ENCODE assay signal across 11 cellular contexts in the genomic region with DNA sequence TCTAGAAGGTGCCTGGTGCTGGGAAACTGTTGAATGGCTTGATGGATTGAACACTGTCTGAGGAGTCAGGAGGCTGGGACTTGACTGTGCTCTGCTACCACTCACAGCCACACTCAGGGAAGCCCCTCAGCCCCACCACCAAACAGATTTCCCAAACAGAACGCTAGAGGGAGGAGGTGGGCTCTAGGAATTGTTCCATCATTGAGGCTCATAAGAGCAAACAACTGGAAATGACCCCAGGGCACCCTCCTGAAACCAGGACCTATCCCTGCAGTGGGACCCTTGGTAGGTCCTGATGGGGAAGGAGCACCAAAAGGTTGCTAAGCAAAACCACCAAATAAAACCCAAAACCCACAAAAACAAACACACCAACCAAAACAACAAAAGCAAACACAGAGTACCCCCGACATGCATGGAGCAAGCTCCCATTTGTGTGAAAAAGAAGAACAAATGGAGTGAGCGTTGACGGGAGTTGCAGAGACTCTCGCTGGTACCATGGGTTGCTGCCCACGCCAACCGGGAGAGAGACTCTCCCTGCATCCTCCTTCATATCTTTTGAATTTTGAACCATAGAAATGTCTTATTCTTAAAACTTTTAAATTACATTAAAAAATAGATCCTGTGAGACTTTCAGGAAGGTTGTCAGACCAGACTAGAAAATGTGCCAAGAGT.
"Had no signal": no experiment of that assay in that cellular context is flagged by ENCODE, and none has a peak within 500 bp of the region (broad histone marks: within the 10 kb centered on the region; RNA-seq: fewer than 3 reads in every experiment).

No MANE protein-coding gene starts in this region.

- H3K9me3 Mint-ChIP-seq: naive thymus-derived CD8-positive, alpha-beta T cell; stimulated activated naive CD8-positive, alpha-beta T cell treated with anti-CD3 and anti-CD28 coated beads, Interleukin-15, amount 100 ng/mL, for 72 hours had no signal

- H3K36me3 Mint-ChIP-seq: naive thymus-derived CD8-positive, alpha-beta T cell had no signal

- DNase-seq: activated CD4-positive, alpha-beta T cell treated with anti-CD3 and anti-CD28 coated beads for 4 hours; activated CD8-positive, alpha-beta memory T cell treated with anti-CD3 and anti-CD28 coated beads, Interleukin-2, amount 50 U/mL, for 48 hours; activated CD8-positive, alpha-beta T cell treated with anti-CD3 and anti-CD28 coated beads, Interleukin-2, amount 10 ng/mL, durations not matched to agents 7 days and 5 days; activated naive CD4-positive, alpha-beta T cell; naive thymus-derived CD8-positive, alpha-beta T cell; stimulated activated CD4-positive, alpha-beta T cell treated with anti-CD3 and anti-CD28 coated beads, Interleukin-4, amount 100 ng/mL, for 4 hours; stimulated activated naive CD8-positive, alpha-beta T cell treated with anti-CD3 and anti-CD28 coated beads, Interleukin-15, amount 100 ng/mL, for 72 hours; T1000 had no signal

- H3K27me3 ChIP-seq: gastroesophageal sphincter had no signal

- ATAC-seq: activated CD8-positive, alpha-beta T cell treated with anti-CD3 and anti-CD28 coated beads, Interleukin-2, amount 10 ng/mL, durations not matched to agents 7 days and 5 days; gastroesophageal sphincter; naive thymus-derived CD8-positive, alpha-beta T cell; stimulated activated naive CD8-positive, alpha-beta T cell treated with anti-CD3 and anti-CD28 coated beads, Interleukin-15, amount 100 ng/mL, for 72 hours had no signal

- H3K4me1 Mint-ChIP-seq: naive thymus-derived CD8-positive, alpha-beta T cell; stimulated activated naive CD8-positive, alpha-beta T cell treated with anti-CD3 and anti-CD28 coated beads, Interleukin-15, amount 100 ng/mL, for 72 hours had no signal

- H3K27ac Mint-ChIP-seq: activated CD8-positive, alpha-beta T cell treated with anti-CD3 and anti-CD28 coated beads, Interleukin-2, amount 10 ng/mL, durations not matched to agents 7 days and 5 days; naive thymus-derived CD8-positive, alpha-beta T cell; stimulated activated naive CD8-positive, alpha-beta T cell treated with anti-CD3 and anti-CD28 coated beads, Interleukin-15, amount 100 ng/mL, for 72 hours had no signal

- H3K4me3 ChIP-seq: gastroesophageal sphincter, skin epidermis, thoracic aorta had no signal

- H3K4me3 Mint-ChIP-seq: activated CD8-positive, alpha-beta T cell treated with anti-CD3 and anti-CD28 coated beads, Interleukin-2, amount 10 ng/mL, durations not matched to agents 7 days and 5 days; stimulated activated naive CD8-positive, alpha-beta T cell treated with anti-CD3 and anti-CD28 coated beads, Interleukin-15, amount 100 ng/mL, for 72 hours had no signal

- H3K27ac ChIP-seq: thoracic aorta had no signal

- H3K9me3 ChIP-seq: gastroesophageal sphincter, thoracic aorta had no signal
